In the genomic region with DNA sequence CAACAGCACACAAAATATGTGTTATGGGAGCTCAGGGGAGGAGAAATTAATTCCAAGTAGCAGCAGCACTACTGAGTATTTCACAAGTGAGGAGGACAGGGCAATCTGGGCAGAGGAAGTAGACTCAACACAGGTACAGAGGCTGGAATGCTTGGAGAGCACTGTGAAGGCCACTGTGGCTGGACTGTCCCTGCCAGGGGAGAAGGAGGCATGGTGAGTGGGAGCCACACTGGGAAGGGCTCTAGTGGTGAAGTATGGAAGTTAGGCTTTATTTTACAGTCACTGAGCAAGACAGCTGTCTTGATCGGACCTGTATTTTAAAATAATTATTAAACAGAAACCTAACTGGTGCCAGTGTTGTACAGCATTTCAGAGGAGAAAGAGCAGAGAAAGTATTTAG, we compare ENCODE assay signal across 23 cellular contexts. TPM values are rescaled to one million over a fixed set of nuclear protein-coding genes. Genes with fewer than 3 reads are reported as not detected.
DNase-seq lines count a peak whose midpoint lies in the region; ATAC-seq and TF ChIP-seq lines count a peak whose summit lies in the region.
"Had no signal": no experiment of that assay in that cellular context is flagged by ENCODE, and none has a peak within 500 bp of the region (broad histone marks: within the 10 kb centered on the region; RNA-seq: fewer than 3 reads in every experiment).

No MANE protein-coding gene starts in this region.

- H3K9me3 ChIP-seq in BE2C (no peaks in the 10 kb centered on the region), Panc1 (ENCODE audit: control insufficient read depth, insufficient read depth, low read depth, low read length) (no peaks in the 10 kb centered on the region), esophagus muscularis mucosa (no peaks in the 10 kb centered on the region), neuronal stem cell (replicated peaks in 1 of 2; ENCODE audit: control insufficient read depth in 2 of 2, insufficient read depth in 1 of 2, low read depth in 1 of 2, low read length in 2 of 2) (no peaks in the 10 kb centered on the region)
- H3K9me3 ChIP-seq: heart right ventricle had no signal

- POLR2A ChIA-PET in Panc1 (lab: Charles Lee): no interaction called here

- H4K91ac ChIP-seq in neuronal stem cell (ENCODE audit: low read depth, low read length, poor library complexity): no peak overlapping the region

- H3K27ac Mint-ChIP-seq in HFFc6: no peak overlapping the region
- H3K27ac Mint-ChIP-seq: activated CD4-positive, alpha-beta T cell treated with anti-CD3 and anti-CD28 coated beads, Interleukin-2, amount 10 ng/mL, durations not matched to agents 7 days and 5 days; activated naive CD8-positive, alpha-beta T cell treated with anti-CD3 and anti-CD28 coated beads, Interleukin-2, amount 50 U/mL, for 24 hours; CD4-positive, alpha-beta T cell; immature natural killer cell had no signal

- H3K27me3 ChIP-seq in BE2C (no peaks in the 10 kb centered on the region), Panc1 (ENCODE audit: control insufficient read depth, insufficient read depth, low read length) (no peaks in the 10 kb centered on the region), esophagus muscularis mucosa (no peaks in the 10 kb centered on the region), neuronal stem cell (ENCODE audit: control insufficient read depth in 3 of 3, insufficient read depth in 3 of 3, low read depth in 1 of 3, low read length in 3 of 3) (no peaks in the 10 kb centered on the region)
- H3K27me3 ChIP-seq: heart right ventricle had no signal

- WGBS in esophagus muscularis mucosa: 60% methylated on average over 1 of the region's 1 CpG
- WGBS in neuronal stem cell (ENCODE audit: extremely low coverage in 2 of 2, insufficient read length in 2 of 2, insufficient replicate concordance in 1 of 2), 2 donors: no CpG with 5 or more reads among the region's 1 CpG

- no TSS peak for BruUV-seq in Panc1 (replicated peaks; lab: Mats Ljungman, UMichigan)

- H3K27ac ChIP-seq in Panc1 (ENCODE audit: low read length) (no peak overlapping the region), esophagus muscularis mucosa (replicated peaks in 1 of 4) (peak overlapping the region; percentile 1 to 64 (median 16)), neuronal stem cell (replicated peaks; ENCODE audit: low read length) (no peak overlapping the region)
- H3K27ac ChIP-seq: coronary artery, heart right ventricle had no signal

- H3K4me2 ChIP-seq in neuronal stem cell (ENCODE audit: insufficient read depth, low read length, poor library complexity, severe bottlenecking): no peak overlapping the region

- CTCF ChIA-PET in Panc1 (lab: Charles Lee): no interaction called here

- H3K4me1 ChIP-seq in BE2C (no peaks in the 10 kb centered on the region; the same call in 1 of the 2 replicates), Panc1 (ENCODE audit: control insufficient read depth, insufficient read depth, low read length) (no peaks in the 10 kb centered on the region), esophagus muscularis mucosa (peaks cover 9 to 36% (median 13%) of the 10 kb centered on the region in 4 donors), neuronal stem cell (ENCODE audit: control insufficient read depth in 2 of 2, insufficient read depth in 1 of 2, low read depth in 1 of 2, low read length in 2 of 2) (peaks cover 0 to 3% of the 10 kb centered on the region in 2 donors)

- peaks cover 23% of the 10 kb centered on the region for H3K4me1 Mint-ChIP-seq in HFFc6 (ENCODE audit: low read depth)
- H3K4me1 Mint-ChIP-seq: immature natural killer cell had no signal

- no peak overlapping the region for H2BK120ac ChIP-seq in neuronal stem cell (ENCODE audit: low read depth, low read length)

- H2BK12ac ChIP-seq in neuronal stem cell (ENCODE audit: low read length): no peak overlapping the region

- H3K36me3 Mint-ChIP-seq in HFFc6 (ENCODE audit: low read depth): peaks cover 36% of the 10 kb centered on the region
- H3K36me3 Mint-ChIP-seq: immature natural killer cell had no signal

- no peak overlapping the region for H3K14ac ChIP-seq in neuronal stem cell (ENCODE audit: low read length)

- peak; percentile 26 for TF ChIP-seq CTCF in BE2C (IDR thresholded peaks at IDR 0.05; ENCODE audit: low read depth, low read length)
- TF ChIP-seq CTCF in Panc1 (IDR thresholded peaks at IDR 0.05): peak; percentile 15; the same call in 1 of the 2 replicates
- no peak for TF ChIP-seq CTCF in esophagus muscularis mucosa (IDR thresholded peaks at IDR 0.05)
- TF ChIP-seq CTCF in HFFc6 (IDR thresholded peaks at IDR 0.05): no peak

- no peak overlapping the region for H3K18ac ChIP-seq in neuronal stem cell (ENCODE audit: low read length)

- no peak for DNase-seq in BE2C
- no peak for DNase-seq in Panc1 (ENCODE audit: low read depth, low spot score)
- DNase-seq in esophagus muscularis mucosa (ENCODE audit: extremely low spot score): no peak
- no peak for DNase-seq in neuronal stem cell (ENCODE audit: low spot score)
- no peak for DNase-seq in ureter (ENCODE audit: low spot score)
- DNase-seq in HFFc6: no peak
- DNase-seq: activated CD4-positive, alpha-beta T cell treated with anti-CD3 and anti-CD28 coated beads, Interleukin-2, amount 10 ng/mL, durations not matched to agents 7 days and 5 days; activated naive CD8-positive, alpha-beta T cell treated with anti-CD3 and anti-CD28 coated beads, Interleukin-2, amount 50 U/mL, for 24 hours; CD4-positive, alpha-beta T cell; DMS79; GM23248; heart right ventricle; immature natural killer cell; NCI-H2171; NCI-H526 treated with DMSO at 0.1 percent for 48 hours; occipital lobe; right cardiac atrium; Right ventricle myocardium superior; stimulated activated CD8-positive, alpha-beta memory T cell treated with anti-CD3 and anti-CD28 coated beads, Interleukin-4, amount 100 ng/mL, for 48 hours; substantia nigra had no signal

- no peaks in the 10 kb centered on the region for H3K79me1 ChIP-seq in neuronal stem cell (ENCODE audit: low read depth, low read length)

- H3K27me3 Mint-ChIP-seq in HFFc6 (ENCODE audit: insufficient read depth): no peaks in the 10 kb centered on the region; the same call in 1 of the 2 replicates

- H3K4me3 Mint-ChIP-seq in HFFc6: no peak overlapping the region
- H3K4me3 Mint-ChIP-seq: activated CD4-positive, alpha-beta T cell treated with anti-CD3 and anti-CD28 coated beads, Interleukin-2, amount 10 ng/mL, durations not matched to agents 7 days and 5 days; activated naive CD8-positive, alpha-beta T cell treated with anti-CD3 and anti-CD28 coated beads, Interleukin-2, amount 50 U/mL, for 24 hours; CD4-positive, alpha-beta T cell; immature natural killer cell had no signal

- H3K23ac ChIP-seq in neuronal stem cell (ENCODE audit: low read depth, low read length, poor library complexity): no peak overlapping the region

- in situ Hi-C loops in Panc1 (cut with HindIII; ENCODE audit: low pct_unique_long_range_greater_than_20kb, low sequenced_read_pairs): no loop called here

- no peak overlapping the region for H3K4ac ChIP-seq in neuronal stem cell (ENCODE audit: low read length)

- intact Hi-C loops in Panc1 (cut with micrococcal nuclease; ENCODE audit: unreplicated experiment) (no loop called here), esophagus muscularis mucosa (cut with DNase I) (no loop called here)

- H3K36me3 ChIP-seq in BE2C: 0 out of 2 replicates have a peak, but pooled peaks cover 4% of the 10 kb centered on the region
- H3K36me3 ChIP-seq in Panc1 (ENCODE audit: control insufficient read depth, insufficient read depth, low read length): no peaks in the 10 kb centered on the region
- H3K36me3 ChIP-seq in esophagus muscularis mucosa: peaks cover 79 to 100% (median 89%) of the 10 kb centered on the region in 4 donors
- no peaks in the 10 kb centered on the region for H3K36me3 ChIP-seq in neuronal stem cell (replicated peaks in 1 of 2; ENCODE audit: control insufficient read depth in 2 of 2, insufficient read depth in 2 of 2, low read length in 2 of 2)

- TF ChIP-seq POLR2A in esophagus muscularis mucosa (IDR thresholded peaks at IDR 0.05; ENCODE audit: low read depth): no peak

- no peaks in the 10 kb centered on the region for H3K9me3 Mint-ChIP-seq in HFFc6
- H3K9me3 Mint-ChIP-seq: activated CD4-positive, alpha-beta T cell treated with anti-CD3 and anti-CD28 coated beads, Interleukin-2, amount 10 ng/mL, durations not matched to agents 7 days and 5 days; activated naive CD8-positive, alpha-beta T cell treated with anti-CD3 and anti-CD28 coated beads, Interleukin-2, amount 50 U/mL, for 24 hours; CD4-positive, alpha-beta T cell; immature natural killer cell had no signal

- no peak overlapping the region for H3K9ac ChIP-seq in neuronal stem cell (ENCODE audit: low read depth, low read length, poor library complexity)
- H3K9ac ChIP-seq: GM23248 had no signal

- ATAC-seq in Panc1 (peak; percentile 71; the same call in 1 of the 2 replicates), GM18868 (IDR thresholded peaks at IDR 0.05; ENCODE audit: unreplicated experiment) (no peak), GM18907 (IDR thresholded peaks at IDR 0.05; ENCODE audit: unreplicated experiment) (no peak)
- ATAC-seq: activated naive CD8-positive, alpha-beta T cell treated with anti-CD3 and anti-CD28 coated beads, Interleukin-2, amount 50 U/mL, for 24 hours; heart right ventricle; right cardiac atrium had no signal

- no peak overlapping the region for H2BK15ac ChIP-seq in neuronal stem cell (ENCODE audit: low read length)

- H3K4me3 ChIP-seq in BE2C (ENCODE audit: low read depth, low read length): no peak overlapping the region
- H3K4me3 ChIP-seq in Panc1 (ENCODE audit: low read depth in 2 of 2, low read length in 2 of 2): no peak overlapping the region
- no peak overlapping the region for H3K4me3 ChIP-seq in esophagus muscularis mucosa
- no peak overlapping the region for H3K4me3 ChIP-seq in neuronal stem cell (ENCODE audit: low read length in 2 of 2)
- H3K4me3 ChIP-seq: coronary artery, GM23248, heart right ventricle had no signal

- no peak overlapping the region for H2BK5ac ChIP-seq in neuronal stem cell (ENCODE audit: low read length)

- H2AK5ac ChIP-seq in neuronal stem cell (ENCODE audit: low read depth, low read length): no peak overlapping the region

- peak overlapping the region; percentile 45 for H2AFZ ChIP-seq in neuronal stem cell (ENCODE audit: low read length)
- H2AFZ ChIP-seq: GM23248 had no signal

- no peak for TF ChIP-seq EP300 in esophagus muscularis mucosa (IDR thresholded peaks at IDR 0.05)

- H4K8ac ChIP-seq in neuronal stem cell (ENCODE audit: low read depth, low read length): no peak overlapping the region

RNA-seq across cellular contexts. Expression of a gene that starts 28.8 kb away (rescaled TPM):
- 19.2 TPM for polyA plus RNA-seq in BE2C (2012; ENCODE audit: insufficient read depth, insufficient read length, low read depth)
- total RNA-seq in Panc1 (2021; ENCODE audit: unreplicated experiment) (12.0 TPM), esophagus muscularis mucosa (10 to 100 TPM; 10.6 to 23.3 (median 14.1) TPM), ureter (17.8 TPM)
- polyA plus RNA-seq in Panc1 (2012; ENCODE audit: insufficient read length): 12.1 TPM
- 49.5 TPM for polyA plus RNA-seq in neuronal stem cell (2013, experiment 1 of 2)
- 50.6 TPM for polyA plus RNA-seq in neuronal stem cell (2013, experiment 2 of 2)
- total RNA-seq in HFFc6 (2021; fragmentation: NEBNext Ultra II Directional; extraction: Animal tissue kit (Norgen Biotek cat#: 25700)): 10 to 100 TPM; 30.2 to 36.2 (median 33.7) TPM

RNA-seq across cellular contexts. Expression of a gene that starts 28.9 kb away (rescaled TPM):
- 33.6 TPM for polyA plus RNA-seq in BE2C (2012; ENCODE audit: insufficient read depth, insufficient read length, low read depth)
- total RNA-seq in Panc1 (2021; ENCODE audit: unreplicated experiment): 22.3 TPM
- polyA plus RNA-seq in Panc1 (2012; ENCODE audit: insufficient read length): 19.6 TPM
- 10 to 100 TPM; 15.6 to 35.3 (median 20.3) TPM for total RNA-seq in esophagus muscularis mucosa
- 15.2 TPM for polyA plus RNA-seq in neuronal stem cell (2013, experiment 1 of 2)
- polyA plus RNA-seq in neuronal stem cell (2013, experiment 2 of 2): 15.9 TPM
- 40.5 TPM for total RNA-seq in ureter
- total RNA-seq in HFFc6 (2021; fragmentation: NEBNext Ultra II Directional; extraction: Animal tissue kit (Norgen Biotek cat#: 25700)): 10 to 100 TPM in 5 of 6 experiments, 1 to 10 TPM in 1; 9.8 to 15.5 (median 11.2) TPM

Comparison
In these comparisons a context has a peak if more than half of its experiments do, and no peak if none do; other contexts are left out.
1. CTCF ChIP-seq: peak in BE2C (single experiment) and Panc1 (single experiment); none in esophagus muscularis mucosa (0 of 3) and HFFc6 (single experiment).
2. H3K27ac ChIP-seq: peak in esophagus muscularis mucosa (4 of 4); none in Panc1 (single experiment) and neuronal stem cell (single experiment).